In genomic region chr20:6697228-6697972, GRCh38 we compare ENCODE assay signal across 26 cellular contexts.
DNase-seq lines count a peak whose midpoint lies in the region; ATAC-seq and TF ChIP-seq lines count a peak whose summit lies in the region.
"Had no signal": no experiment of that assay in that cellular context is flagged by ENCODE, and none has a peak within 500 bp of the region (broad histone marks: within the 10 kb centered on the region; RNA-seq: fewer than 3 reads in every experiment).

No MANE protein-coding gene starts in this region.

- no peaks in the 10 kb centered on the region for H3F3A ChIP-seq in PC-3 (ENCODE audit: low read length, unreplicated experiment)

- POLR2A ChIA-PET in PC-3 (lab: Charles Lee; ENCODE audit: unreplicated experiment) = interaction anchor here (0.7 kb wide), 1 partner anchor 400 kb away, joined by 3 read pairs; no protein-coding TSS in a partner anchor

- H3K27me3 Mint-ChIP-seq in mesothelial cell of epicardium (ENCODE audit: low read depth) = no peaks in the 10 kb centered on the region
- H3K27me3 Mint-ChIP-seq: activated T-helper 17 cell treated with anti-CD3 and anti-CD28 coated beads, Interleukin-2, amount 50 U/mL, for 72 hours; stimulated activated naive B cell treated with anti-CD40 and anti-IgM and Interleukin-4, amounts not matched to agents 10 μg/mL and 1 μg/mL and 100 μg/mL, for 72 hours had no signal

- H3K4me1 ChIP-seq in BLaER1 = peaks cover 74% of the 10 kb centered on the region
- peaks cover 38% of the 10 kb centered on the region for H3K4me1 ChIP-seq in PC-3 (ENCODE audit: insufficient read depth, low read length)
- peaks cover 0 to 12% (median 4%) of the 10 kb centered on the region in 4 donors for H3K4me1 ChIP-seq in esophagus muscularis mucosa
- H3K4me1 ChIP-seq: psoas muscle had no signal

- 0 out of 2 replicates have a peak overlapping the region, but pooled peaks have one; percentile 0 for H2AFZ ChIP-seq in PC-3 (ENCODE audit: low read length)

- H3K79me2 ChIP-seq in PC-3 (ENCODE audit: low read length) = no peaks in the 10 kb centered on the region

- H3K36me3 Mint-ChIP-seq in mesothelial cell of epicardium = no peaks in the 10 kb centered on the region
- H3K36me3 Mint-ChIP-seq: immature natural killer cell; naive thymus-derived CD8-positive, alpha-beta T cell; stimulated activated naive B cell treated with anti-CD40 and anti-IgM and Interleukin-4, amounts not matched to agents 10 μg/mL and 1 μg/mL and 100 μg/mL, for 72 hours had no signal

- DNase-seq in PC-3 (no peak), esophagus muscularis mucosa (ENCODE audit: extremely low spot score) (peak; percentile 55), mesothelial cell of epicardium (ENCODE audit: low spot score in 2 of 2, unreplicated experiment in 2 of 2) (no peak), dedifferentiated amniotic fluid mesenchymal stem cell (ENCODE audit: extremely low spot score) (no peak), germinal center (ENCODE audit: low spot score) (no peak)
- DNase-seq in stimulated activated CD4-positive, alpha-beta T cell treated with anti-CD3 and anti-CD28 coated beads, Interleukin-1b, Interleukin-23, amount 100 ng/mL, for 48 hours = no peak
- DNase-seq: 8988T; activated CD4-positive, alpha-beta T cell treated with anti-CD3 and anti-CD28 coated beads for 36 hours; activated naive CD4-positive, alpha-beta T cell treated with anti-CD3 and anti-CD28 coated beads, Interleukin-2, amount 50 U/mL, for 16 hours; brain microvascular endothelial cell; dorsolateral prefrontal cortex; immature natural killer cell; naive thymus-derived CD8-positive, alpha-beta T cell; NCI-H1436; NCI-H2081; NCI-H526; occipital lobe; psoas muscle; stimulated activated naive B cell treated with anti-CD40 and anti-IgM and Interleukin-4, amounts not matched to agents 10 μg/mL and 1 μg/mL and 100 μg/mL, for 72 hours; T-helper 9 cell had no signal

- H3K4me3 Mint-ChIP-seq in mesothelial cell of epicardium = no peak overlapping the region
- H3K4me3 Mint-ChIP-seq: activated CD4-positive, alpha-beta T cell treated with anti-CD3 and anti-CD28 coated beads for 36 hours; activated T-helper 17 cell treated with anti-CD3 and anti-CD28 coated beads, Interleukin-2, amount 50 U/mL, for 72 hours; CD14-positive monocyte; immature natural killer cell; naive thymus-derived CD8-positive, alpha-beta T cell; stimulated activated naive B cell treated with anti-CD40 and anti-IgM and Interleukin-4, amounts not matched to agents 10 μg/mL and 1 μg/mL and 100 μg/mL, for 72 hours had no signal

- no peak overlapping the region for H3K4me3 ChIP-seq in BLaER1
- H3K4me3 ChIP-seq in PC-3 (ENCODE audit: low read length) = no peak overlapping the region
- H3K4me3 ChIP-seq in esophagus muscularis mucosa = no peak overlapping the region
- H3K4me3 ChIP-seq: dorsolateral prefrontal cortex, left lung, psoas muscle had no signal

- H3K36me3 ChIP-seq in BLaER1 (no peaks in the 10 kb centered on the region), PC-3 (ENCODE audit: low read depth, low read length) (no peaks in the 10 kb centered on the region), esophagus muscularis mucosa (no peaks in the 10 kb centered on the region)
- H3K36me3 ChIP-seq: brain microvascular endothelial cell, left lung had no signal

- peak overlapping the region; percentile 23 for H3K27ac Mint-ChIP-seq in mesothelial cell of epicardium
- H3K27ac Mint-ChIP-seq: activated CD4-positive, alpha-beta T cell treated with anti-CD3 and anti-CD28 coated beads for 36 hours; activated T-helper 17 cell treated with anti-CD3 and anti-CD28 coated beads, Interleukin-2, amount 50 U/mL, for 72 hours; immature natural killer cell; naive thymus-derived CD8-positive, alpha-beta T cell; stimulated activated naive B cell treated with anti-CD40 and anti-IgM and Interleukin-4, amounts not matched to agents 10 μg/mL and 1 μg/mL and 100 μg/mL, for 72 hours had no signal

- TF ChIP-seq CTCF in PC-3 (conservative IDR thresholded peaks at IDR 0.05; ENCODE audit: low read depth, low read length) (no peak), esophagus muscularis mucosa (IDR thresholded peaks at IDR 0.05) (no peak), mesothelial cell of epicardium (IDR thresholded peaks at IDR 0.05; ENCODE audit: unreplicated experiment) (no peak)

- peaks cover 12% of the 10 kb centered on the region for H3K9me3 ChIP-seq in BLaER1
- H3K9me3 ChIP-seq in PC-3 (ENCODE audit: low read length) = no peaks in the 10 kb centered on the region
- H3K9me3 ChIP-seq in esophagus muscularis mucosa = no peaks in the 10 kb centered on the region
- H3K9me3 ChIP-seq: left lung, psoas muscle had no signal

- H4K20me1 ChIP-seq in BLaER1 (no peaks in the 10 kb centered on the region), PC-3 (ENCODE audit: low read length) (no peaks in the 10 kb centered on the region)

- TF ChIP-seq POLR2A in esophagus muscularis mucosa (IDR thresholded peaks at IDR 0.05; ENCODE audit: low read depth) = no peak

- WGBS in esophagus muscularis mucosa = 74% methylated on average over 12 of the region's 12 CpGs

- no peaks in the 10 kb centered on the region for H3K27me3 ChIP-seq in BLaER1
- peaks cover 5% of the 10 kb centered on the region; the same call in 1 of the 2 replicates for H3K27me3 ChIP-seq in PC-3 (ENCODE audit: low read length)
- H3K27me3 ChIP-seq in esophagus muscularis mucosa = no peaks in the 10 kb centered on the region
- H3K27me3 ChIP-seq: brain microvascular endothelial cell, left lung had no signal

- H3K4me2 ChIP-seq in BLaER1 = peak overlapping the region; percentile 87
- H3K4me2 ChIP-seq in PC-3 (ENCODE audit: low read length) = peak overlapping the region; percentile 35

- no peaks in the 10 kb centered on the region for H3K9me3 Mint-ChIP-seq in mesothelial cell of epicardium
- H3K9me3 Mint-ChIP-seq: stimulated activated naive B cell treated with anti-CD40 and anti-IgM and Interleukin-4, amounts not matched to agents 10 μg/mL and 1 μg/mL and 100 μg/mL, for 72 hours had no signal

- no TSS peak for BruUV-seq in PC-3 (replicated peaks; lab: Mats Ljungman, UMichigan)

- CTCF ChIA-PET in PC-3 (lab: Charles Lee) = no interaction called here

- ATAC-seq in PC-3 = no peak
- ATAC-seq in HG02759 (IDR thresholded peaks at IDR 0.05; ENCODE audit: unreplicated experiment) = no peak
- ATAC-seq: activated CD4-positive, alpha-beta T cell treated with anti-CD3 and anti-CD28 coated beads for 36 hours; activated T-helper 17 cell treated with anti-CD3 and anti-CD28 coated beads, Interleukin-2, amount 50 U/mL, for 72 hours; left lung; naive thymus-derived CD8-positive, alpha-beta T cell; Panc1; psoas muscle; stimulated activated naive B cell treated with anti-CD40 and anti-IgM and Interleukin-4, amounts not matched to agents 10 μg/mL and 1 μg/mL and 100 μg/mL, for 72 hours had no signal

- H3K9ac ChIP-seq in BLaER1 = no peak overlapping the region
- no peak overlapping the region for H3K9ac ChIP-seq in PC-3 (ENCODE audit: low read length)

- H3K4me1 Mint-ChIP-seq in mesothelial cell of epicardium = peaks cover 18% of the 10 kb centered on the region
- H3K4me1 Mint-ChIP-seq: activated CD4-positive, alpha-beta T cell treated with anti-CD3 and anti-CD28 coated beads for 36 hours; activated T-helper 17 cell treated with anti-CD3 and anti-CD28 coated beads, Interleukin-2, amount 50 U/mL, for 72 hours had no signal

- no peak for TF ChIP-seq EP300 in esophagus muscularis mucosa (IDR thresholded peaks at IDR 0.05)

- H3K9me2 ChIP-seq in PC-3 (replicated peaks; ENCODE audit: low read length) = no peaks in the 10 kb centered on the region

- intact Hi-C loops in PC-3 (cut with micrococcal nuclease) = no loop called here
- intact Hi-C loops in esophagus muscularis mucosa (cut with DNase I) = no loop called here

- peak overlapping the region; percentile 11; the same call in 1 of the 2 replicates for H3K27ac ChIP-seq in BLaER1
- peak overlapping the region; percentile 31 for H3K27ac ChIP-seq in PC-3 (ENCODE audit: low read length)
- H3K27ac ChIP-seq in esophagus muscularis mucosa (replicated peaks in 1 of 4) = no peak overlapping the region
- H3K27ac ChIP-seq: brain microvascular endothelial cell, dorsolateral prefrontal cortex, left lung, psoas muscle had no signal

Comparison
In these comparisons a context has a peak if more than half of its experiments do, and no peak if none do; other contexts are left out.
1. H3K27ac ChIP-seq: peak in BLaER1 (single experiment) and PC-3 (single experiment); none in esophagus muscularis mucosa (0 of 4).